Comparison of ENCODE assay signal across 22 cellular contexts in genomic region chr3:126656376-126657134, GRCh38.
"Had no signal": no experiment of that assay in that cellular context is flagged by ENCODE, and none has a peak within 500 bp of the region (broad histone marks: within the 10 kb centered on the region; RNA-seq: fewer than 3 reads in every experiment).

No MANE protein-coding gene starts in this region.

- H3K4me3 ChIP-seq: coronary artery, heart left ventricle, left ventricle myocardium inferior, lower lobe of right lung, neural progenitor cell, ovary, tibial artery had no signal

- H3K27me3 ChIP-seq: ovary had no signal

- ATAC-seq: heart left ventricle; lower lobe of right lung; natural killer cell; right cardiac atrium; stimulated activated effector memory CD8-positive, alpha-beta T cell treated with anti-CD3 and anti-CD28 coated beads, Interleukin-12 subunit alpha, Interleukin-12 subunit beta, amount 100 ng/mL, for 72 hours had no signal

- H3K4me1 Mint-ChIP-seq: stimulated activated effector memory CD8-positive, alpha-beta T cell treated with anti-CD3 and anti-CD28 coated beads, Interleukin-12 subunit alpha, Interleukin-12 subunit beta, amount 100 ng/mL, for 72 hours had no signal

- H3K9me3 Mint-ChIP-seq: natural killer cell; stimulated activated effector memory CD8-positive, alpha-beta T cell treated with anti-CD3 and anti-CD28 coated beads, Interleukin-12 subunit alpha, Interleukin-12 subunit beta, amount 100 ng/mL, for 72 hours; stimulated activated naive CD8-positive, alpha-beta T cell treated with anti-CD3 and anti-CD28 coated beads, Interleukin-15, Interleukin-2, amounts not matched to agents 100 ng/mL and 50 ng/mL, for 24 hours had no signal

- FAIRE-seq: endothelial cell of umbilical vein, frontal cortex had no signal

- H3K36me3 Mint-ChIP-seq: memory B cell; natural killer cell; neural progenitor cell; stimulated activated effector memory CD8-positive, alpha-beta T cell treated with anti-CD3 and anti-CD28 coated beads, Interleukin-12 subunit alpha, Interleukin-12 subunit beta, amount 100 ng/mL, for 72 hours had no signal

- H3K36me3 ChIP-seq: heart left ventricle, left ventricle myocardium inferior, lower lobe of right lung, neural progenitor cell, ovary, tibial artery had no signal

- H3K27ac ChIP-seq: coronary artery, heart left ventricle, left ventricle myocardium inferior, lower lobe of right lung, neural progenitor cell, ovary, tibial artery had no signal

- H3K27ac Mint-ChIP-seq: endodermal cell; memory B cell; mesothelial cell of epicardium; natural killer cell; neural progenitor cell; stimulated activated effector memory CD8-positive, alpha-beta T cell treated with anti-CD3 and anti-CD28 coated beads, Interleukin-12 subunit alpha, Interleukin-12 subunit beta, amount 100 ng/mL, for 72 hours; stimulated activated naive CD8-positive, alpha-beta T cell treated with anti-CD3 and anti-CD28 coated beads, Interleukin-15, Interleukin-2, amounts not matched to agents 100 ng/mL and 50 ng/mL, for 24 hours had no signal

- H3K9me3 ChIP-seq: heart left ventricle, left ventricle myocardium inferior, lower lobe of right lung, ovary, tibial artery had no signal

- DNase-seq: effector CD4-positive, alpha-beta T cell; endodermal cell; erythroblast; heart left ventricle; islet precursor cell; left ventricle myocardium inferior; lower lobe of right lung; natural killer cell; nucleus accumbens; ovary; stimulated activated CD4-positive, alpha-beta T cell treated with anti-CD3 and anti-CD28 coated beads, Interleukin-4, amount 100 ng/mL, for 1 hour; stimulated activated CD8-positive, alpha-beta memory T cell treated with anti-CD3 and anti-CD28 coated beads, Interleukin-4, amount 100 ng/mL, for 48 hours; tibial artery had no signal

- H3K4me3 Mint-ChIP-seq: memory B cell; stimulated activated effector memory CD8-positive, alpha-beta T cell treated with anti-CD3 and anti-CD28 coated beads, Interleukin-12 subunit alpha, Interleukin-12 subunit beta, amount 100 ng/mL, for 72 hours had no signal
